In genomic region chr1:114087495-114087894, GRCh38 we compare ENCODE assay signal across 37 cellular contexts.
"Had no signal": no experiment of that assay in that cellular context is flagged by ENCODE, and none has a peak within 500 bp of the region (broad histone marks: within the 10 kb centered on the region; RNA-seq: fewer than 3 reads in every experiment).

No MANE protein-coding gene starts in this region.

- H3K27me3 Mint-ChIP-seq: activated naive CD4-positive, alpha-beta T cell treated with anti-CD3 and anti-CD28 coated beads, Interleukin-2, amount 50 U/mL, for 24 hours had no signal

- H3K36me3 Mint-ChIP-seq: activated CD8-positive, alpha-beta memory T cell treated with anti-CD3 and anti-CD28 coated beads, Interleukin-2, amount 10 ng/mL, durations not matched to agents 7 days and 5 days; activated naive CD4-positive, alpha-beta T cell treated with anti-CD3 and anti-CD28 coated beads, Interleukin-2, amount 10 ng/mL, durations not matched to agents 7 days and 5 days; activated naive CD4-positive, alpha-beta T cell treated with anti-CD3 and anti-CD28 coated beads, Interleukin-2, amount 50 U/mL, for 24 hours; activated naive CD8-positive, alpha-beta T cell; activated naive CD8-positive, alpha-beta T cell treated with anti-CD3 and anti-CD28 coated beads, Interleukin-2, amount 10 ng/mL, durations not matched to agents 7 days and 5 days had no signal

- H3K27me3 ChIP-seq: body of pancreas, breast epithelium had no signal

- H3K9me3 Mint-ChIP-seq: activated CD4-positive, alpha-beta memory T cell treated with anti-CD3 and anti-CD28 coated beads, Interleukin-2, amount 10 ng/mL, durations not matched to agents 7 days and 5 days; activated CD4-positive, alpha-beta T cell treated with anti-CD3 and anti-CD28 coated beads, Interleukin-2, amount 10 ng/mL, durations not matched to agents 7 days and 5 days; activated naive CD4-positive, alpha-beta T cell treated with anti-CD3 and anti-CD28 coated beads, Interleukin-2, amount 10 ng/mL, durations not matched to agents 7 days and 5 days; activated naive CD4-positive, alpha-beta T cell treated with anti-CD3 and anti-CD28 coated beads, Interleukin-2, amount 50 U/mL, for 24 hours; activated naive CD8-positive, alpha-beta T cell treated with anti-CD3 and anti-CD28 coated beads, Interleukin-2, amount 10 ng/mL, durations not matched to agents 7 days and 5 days; activated naive CD8-positive, alpha-beta T cell treated with anti-CD3 and anti-CD28 coated beads, Interleukin-2, amount 50 U/mL, for 24 hours; activated T-cell treated with anti-CD3 and anti-CD28 coated beads, Interleukin-2, amount 50 U/mL, for 24 hours; activated T-helper 2 cell treated with anti-CD3 and anti-CD28 coated beads, Interferon-gamma antibody, Interleukin-2, Interleukin-4, amounts not matched to agents 10 μg/mL and 5 μg/mL and 100 μg/mL, durations not matched to agents 14 hours and 24 hours and 36 hours; T-helper 1 cell treated with Interleukin-12 subunit alpha and Interleukin-12 subunit beta and Interleukin-4 antibody, amounts not matched to agents 30 μg/mL and 1 μg/mL, for 36 hours; T-helper 2 cell treated with Interferon-gamma antibody and Interleukin-4, amounts not matched to agents 5 μg/mL and 100 μg/mL, for 36 hours had no signal

- ATAC-seq: activated CD4-positive, alpha-beta T cell treated with anti-CD3 and anti-CD28 coated beads for 36 hours; activated CD4-positive, CD25-positive, alpha-beta regulatory T cell treated with anti-CD3 and anti-CD28 coated beads, Interleukin-2, amount 50 U/mL, for 24 hours; activated CD8-positive, alpha-beta memory T cell treated with anti-CD3 and anti-CD28 coated beads, Interleukin-2, amount 10 ng/mL, durations not matched to agents 7 days and 5 days; activated CD8-positive, alpha-beta T cell treated with anti-CD3 and anti-CD28 coated beads, Interleukin-2, amount 10 ng/mL, durations not matched to agents 7 days and 5 days; activated naive CD8-positive, alpha-beta T cell treated with anti-CD3 and anti-CD28 coated beads, Interleukin-2, amount 50 U/mL, for 24 hours; body of pancreas had no signal

- H3K36me3 ChIP-seq: brain microvascular endothelial cell, breast epithelium had no signal

- FAIRE-seq: astrocyte, colon, TTC549 had no signal

- H3K9me3 ChIP-seq: body of pancreas, breast epithelium had no signal

- H3K27ac Mint-ChIP-seq: activated CD4-positive, alpha-beta memory T cell treated with anti-CD3 and anti-CD28 coated beads, Interleukin-2, amount 10 ng/mL, durations not matched to agents 7 days and 5 days; activated CD4-positive, alpha-beta T cell treated with anti-CD3 and anti-CD28 coated beads for 36 hours; activated CD4-positive, alpha-beta T cell treated with anti-CD3 and anti-CD28 coated beads, Interleukin-2, amount 10 ng/mL, durations not matched to agents 7 days and 5 days; activated CD8-positive, alpha-beta memory T cell treated with anti-CD3 and anti-CD28 coated beads, Interleukin-2, amount 10 ng/mL, durations not matched to agents 7 days and 5 days; activated CD8-positive, alpha-beta T cell treated with anti-CD3 and anti-CD28 coated beads, Interleukin-2, amount 10 ng/mL, durations not matched to agents 7 days and 5 days; activated naive CD4-positive, alpha-beta T cell treated with anti-CD3 and anti-CD28 coated beads, Interleukin-2, amount 10 ng/mL, durations not matched to agents 7 days and 5 days; activated naive CD4-positive, alpha-beta T cell treated with anti-CD3 and anti-CD28 coated beads, Interleukin-2, amount 50 U/mL, for 24 hours; activated naive CD8-positive, alpha-beta T cell; activated naive CD8-positive, alpha-beta T cell treated with anti-CD3 and anti-CD28 coated beads, Interleukin-2, amount 10 ng/mL, durations not matched to agents 7 days and 5 days; activated naive CD8-positive, alpha-beta T cell treated with anti-CD3 and anti-CD28 coated beads, Interleukin-2, amount 50 U/mL, for 24 hours; activated T-cell treated with anti-CD3 and anti-CD28 coated beads, Interleukin-2, amount 50 U/mL, for 24 hours; activated T-helper 2 cell treated with anti-CD3 and anti-CD28 coated beads, Interferon-gamma antibody, Interleukin-2, Interleukin-4, amounts not matched to agents 10 μg/mL and 5 μg/mL and 100 μg/mL, durations not matched to agents 14 hours and 24 hours and 36 hours; T-helper 1 cell treated with Interleukin-12 subunit alpha and Interleukin-12 subunit beta and Interleukin-4 antibody, amounts not matched to agents 30 μg/mL and 1 μg/mL, for 36 hours; T-helper 2 cell treated with Interferon-gamma antibody and Interleukin-4, amounts not matched to agents 5 μg/mL and 100 μg/mL, for 36 hours had no signal

- H3K4me1 Mint-ChIP-seq: activated CD4-positive, alpha-beta memory T cell treated with anti-CD3 and anti-CD28 coated beads, Interleukin-2, amount 10 ng/mL, durations not matched to agents 7 days and 5 days; activated CD4-positive, alpha-beta T cell treated with anti-CD3 and anti-CD28 coated beads for 36 hours; activated CD4-positive, alpha-beta T cell treated with anti-CD3 and anti-CD28 coated beads, Interleukin-2, amount 10 ng/mL, durations not matched to agents 7 days and 5 days; activated naive CD4-positive, alpha-beta T cell treated with anti-CD3 and anti-CD28 coated beads, Interleukin-2, amount 10 ng/mL, durations not matched to agents 7 days and 5 days; activated naive CD8-positive, alpha-beta T cell treated with anti-CD3 and anti-CD28 coated beads, Interleukin-2, amount 50 U/mL, for 24 hours had no signal

- H3K4me3 Mint-ChIP-seq: activated CD4-positive, alpha-beta memory T cell treated with anti-CD3 and anti-CD28 coated beads, Interleukin-2, amount 10 ng/mL, durations not matched to agents 7 days and 5 days; activated CD4-positive, alpha-beta T cell treated with anti-CD3 and anti-CD28 coated beads for 36 hours; activated CD4-positive, alpha-beta T cell treated with anti-CD3 and anti-CD28 coated beads, Interleukin-2, amount 10 ng/mL, durations not matched to agents 7 days and 5 days; activated CD8-positive, alpha-beta memory T cell treated with anti-CD3 and anti-CD28 coated beads, Interleukin-2, amount 10 ng/mL, durations not matched to agents 7 days and 5 days; activated CD8-positive, alpha-beta T cell treated with anti-CD3 and anti-CD28 coated beads, Interleukin-2, amount 10 ng/mL, durations not matched to agents 7 days and 5 days; activated naive CD4-positive, alpha-beta T cell treated with anti-CD3 and anti-CD28 coated beads, Interleukin-2, amount 10 ng/mL, durations not matched to agents 7 days and 5 days; activated naive CD4-positive, alpha-beta T cell treated with anti-CD3 and anti-CD28 coated beads, Interleukin-2, amount 50 U/mL, for 24 hours; activated naive CD8-positive, alpha-beta T cell; activated naive CD8-positive, alpha-beta T cell treated with anti-CD3 and anti-CD28 coated beads, Interleukin-2, amount 10 ng/mL, durations not matched to agents 7 days and 5 days; activated naive CD8-positive, alpha-beta T cell treated with anti-CD3 and anti-CD28 coated beads, Interleukin-2, amount 50 U/mL, for 24 hours; activated T-cell treated with anti-CD3 and anti-CD28 coated beads, Interleukin-2, amount 50 U/mL, for 24 hours; T-helper 1 cell treated with Interleukin-12 subunit alpha and Interleukin-12 subunit beta and Interleukin-4 antibody, amounts not matched to agents 30 μg/mL and 1 μg/mL, for 36 hours; T-helper 2 cell treated with Interferon-gamma antibody and Interleukin-4, amounts not matched to agents 5 μg/mL and 100 μg/mL, for 36 hours had no signal

- H3K4me3 ChIP-seq: body of pancreas, breast epithelium had no signal

- DNase-seq: activated CD4-positive, alpha-beta memory T cell treated with anti-CD3 and anti-CD28 coated beads, Interleukin-2, amount 10 ng/mL, durations not matched to agents 7 days and 5 days; activated CD4-positive, alpha-beta T cell treated with anti-CD3 and anti-CD28 coated beads for 1 hour; activated CD4-positive, alpha-beta T cell treated with anti-CD3 and anti-CD28 coated beads for 36 hours; activated CD4-positive, alpha-beta T cell treated with anti-CD3 and anti-CD28 coated beads for 48 hours; activated CD4-positive, alpha-beta T cell treated with anti-CD3 and anti-CD28 coated beads, Interleukin-2, amount 10 ng/mL, durations not matched to agents 7 days and 5 days; activated CD4-positive, alpha-beta T cell treated with anti-CD3 and anti-CD28 coated beads, Interleukin-2, amount 50 U/mL, for 48 hours; activated CD4-positive, CD25-positive, alpha-beta regulatory T cell; activated CD8-positive, alpha-beta memory T cell treated with anti-CD3 and anti-CD28 coated beads for 24 hours; activated CD8-positive, alpha-beta memory T cell treated with anti-CD3 and anti-CD28 coated beads, Interleukin-2, amount 10 ng/mL, durations not matched to agents 7 days and 5 days; activated CD8-positive, alpha-beta memory T cell treated with anti-CD3 and anti-CD28 coated beads, Interleukin-2, amount 50 U/mL, for 48 hours; activated CD8-positive, alpha-beta T cell treated with anti-CD3 and anti-CD28 coated beads, Interleukin-2, amount 10 ng/mL, durations not matched to agents 7 days and 5 days; activated effector memory CD4-positive, alpha-beta T cell treated with Interleukin-2 at 50 U/mL for 16 hours; activated gamma-delta T cell; activated naive CD4-positive, alpha-beta T cell treated with anti-CD3 and anti-CD28 coated beads, Interleukin-2, amount 10 ng/mL, durations not matched to agents 7 days and 5 days; activated naive CD4-positive, alpha-beta T cell treated with Interleukin-2 at 50 U/mL for 16 hours; activated naive CD8-positive, alpha-beta T cell treated with anti-CD3 and anti-CD28 coated beads, Interleukin-2, amount 10 ng/mL, durations not matched to agents 7 days and 5 days; activated naive CD8-positive, alpha-beta T cell treated with anti-CD3 and anti-CD28 coated beads, Interleukin-2, amount 50 U/mL, for 24 hours; activated T-cell treated with anti-CD3 and anti-CD28 coated beads, Interleukin-2, amount 50 U/mL, for 24 hours; activated T-cell treated with anti-CD3 and anti-CD28 coated beads, Interleukin-2, amount 50 U/mL, for 48 hours; amygdala; anterior cingulate cortex; body of pancreas; brain microvascular endothelial cell; central memory CD4-positive, alpha-beta T cell; T-helper 2 cell; T-helper 9 cell had no signal

- H3K27ac ChIP-seq: body of pancreas, brain microvascular endothelial cell, breast epithelium, VCaP had no signal

- H3K4me1 ChIP-seq: body of pancreas, breast epithelium had no signal
